22 cellular contexts compared by ENCODE assay signal in genomic region chr1:16094453-16095158, GRCh38. TPM values are rescaled to one million over a fixed set of nuclear protein-coding genes. Genes with fewer than 3 reads are reported as not detected.
"Had no signal": no experiment of that assay in that cellular context is flagged by ENCODE, and none has a peak within 500 bp of the region (broad histone marks: within the 10 kb centered on the region; RNA-seq: fewer than 3 reads in every experiment).

No MANE protein-coding gene starts in this region.

- ATAC-seq: activated CD4-positive, CD25-positive, alpha-beta regulatory T cell treated with anti-CD3 and anti-CD28 coated beads, Interleukin-2, amount 50 U/mL, for 24 hours; gastrocnemius medialis; left ventricle myocardium superior; natural killer cell; sciatic nerve had no signal

- H3K36me3 Mint-ChIP-seq: activated naive CD8-positive, alpha-beta T cell; natural killer cell had no signal

- H3K4me3 ChIP-seq: coronary artery, esophagus squamous epithelium, gastrocnemius medialis, tibial artery had no signal

- H3K4me1 Mint-ChIP-seq: activated CD4-positive, alpha-beta T cell treated with anti-CD3 and anti-CD28 coated beads, Interleukin-2, amount 10 ng/mL, durations not matched to agents 7 days and 5 days had no signal

- H3K4me3 Mint-ChIP-seq: activated CD4-positive, alpha-beta T cell treated with anti-CD3 and anti-CD28 coated beads, Interleukin-2, amount 10 ng/mL, durations not matched to agents 7 days and 5 days; activated naive CD8-positive, alpha-beta T cell; natural killer cell had no signal

- H3K27me3 Mint-ChIP-seq: activated naive CD8-positive, alpha-beta T cell had no signal

- H3K9me3 Mint-ChIP-seq: activated CD4-positive, alpha-beta T cell treated with anti-CD3 and anti-CD28 coated beads, Interleukin-2, amount 10 ng/mL, durations not matched to agents 7 days and 5 days; natural killer cell had no signal

- FAIRE-seq: bronchial epithelial cell, small intestine had no signal

- H3K27ac ChIP-seq: coronary artery, esophagus squamous epithelium, gastrocnemius medialis, tibial artery had no signal

- DNase-seq: activated CD4-positive, alpha-beta T cell treated with anti-CD3 and anti-CD28 coated beads, Interleukin-2, amount 10 ng/mL, durations not matched to agents 7 days and 5 days; activated naive CD4-positive, alpha-beta T cell; activated T-cell treated with anti-CD3 and anti-CD28 coated beads, Interleukin-2, amount 50 U/mL, for 1 hour; amniotic stem cell; esophagus squamous epithelium; gastrocnemius medialis; hippocampal formation; left ventricle myocardium superior; mammary epithelial cell; midbrain; natural killer cell; small intestine; stimulated activated CD4-positive, alpha-beta T cell treated with anti-CD3 and anti-CD28 coated beads, Interleukin-2, amount 100 ng/mL, for 48 hours; stimulated activated naive CD4-positive, alpha-beta T cell treated with Interleukin-2 at 50 U/mL for 16 hours; tibial artery had no signal

- H3K36me3 ChIP-seq: esophagus squamous epithelium, gastrocnemius medialis, tibial artery had no signal

- H3K9me3 ChIP-seq: gastrocnemius medialis, tibial artery had no signal

- H3K27ac Mint-ChIP-seq: activated CD4-positive, alpha-beta T cell treated with anti-CD3 and anti-CD28 coated beads, Interleukin-2, amount 10 ng/mL, durations not matched to agents 7 days and 5 days; activated naive CD8-positive, alpha-beta T cell had no signal

- H3K4me1 ChIP-seq: gastrocnemius medialis, tibial artery had no signal

RNA-seq across cellular contexts. Expression of gene FAM131C, which starts 21.2 kb away (rescaled TPM):
- total RNA-seq: gastrocnemius medialis, natural killer cell, sciatic nerve, urinary bladder had no signal

RNA-seq across cellular contexts. Expression of gene CLCNKB, which starts 51.0 kb away (rescaled TPM):
- total RNA-seq: activated CD4-positive, alpha-beta T cell treated with anti-CD3 and anti-CD28 coated beads, Interleukin-2, amount 10 ng/mL, durations not matched to agents 7 days and 5 days; esophagus squamous epithelium; gastrocnemius medialis; mammary epithelial cell; natural killer cell; T-helper 2 cell treated with Interferon-gamma antibody and Interleukin-4, amounts not matched to agents 100 ng/mL and 5 ng/mL, for 36 hours had no signal
